Comparison of ENCODE assay signal across 8 cellular contexts in genomic region chr3:8769088-8769822, GRCh38. TPM values are rescaled to one million over a fixed set of nuclear protein-coding genes. Genes with fewer than 3 reads are reported as not detected.
DNase-seq lines count a peak whose midpoint lies in the region; ATAC-seq and TF ChIP-seq lines count a peak whose summit lies in the region.

TSS of gene OXTR (minus strand) at chr3:8769613. CDS start at chr3:8768187, 1,426 bp downstream.

- H3K27ac ChIP-seq in GM23338 (ENCODE audit: low read depth) (peak within 1 kb of the TSS; percentile 45; the same call in 1 of the 2 replicates), KMS-11 (no peak within 1 kb of the TSS)

- H3K79me2 ChIP-seq in GM23338 (replicated peaks; ENCODE audit: insufficient read depth) (no peaks in the 10 kb centered on the region), KMS-11 (ENCODE audit: insufficient read depth, low read depth) (no peaks in the 10 kb centered on the region)

- no peaks in the 10 kb centered on the region for H4K20me1 ChIP-seq in GM23338 (replicated peaks; ENCODE audit: insufficient read depth)
- no peaks in the 10 kb centered on the region for H4K20me1 ChIP-seq in KMS-11 (ENCODE audit: insufficient read depth)

- POLR2A ChIA-PET in MCF 10A (lab: Yijun Ruan, JAX): interaction anchor here (0.9 to 1.8 kb wide), 5 partner anchors 23 to 196 kb away, joined by 3 to 4 read pairs (median 3); partner anchors contain the start of gene RAD18

- 0 out of 2 replicates have a peak, but pooled peaks cover 9% of the 10 kb centered on the region for H3K9me2 ChIP-seq in GM23338 (ENCODE audit: insufficient read depth)

- no peak within 1 kb of the TSS for H3K27ac Mint-ChIP-seq in GM23338
- H3K27ac Mint-ChIP-seq in MCF 10A (ENCODE audit: low read depth, unreplicated experiment): no peak within 1 kb of the TSS

- H3K27me3 Mint-ChIP-seq in GM23338 (ENCODE audit: insufficient read depth, low read depth, poor library complexity) (peaks cover 46% of the 10 kb centered on the region), MCF 10A (ENCODE audit: insufficient read depth, unreplicated experiment) (peaks cover 14% of the 10 kb centered on the region)

- H3K4me3 ChIP-seq in GM23338 (peak within 1 kb of the TSS; percentile 62), KMS-11 (IDR thresholded peaks at IDR 0.05; ENCODE audit: insufficient read depth, low read depth, low read length) (peak within 1 kb of the TSS; percentile 67)

- no peak within 1 kb of the TSS for H3K9ac ChIP-seq in KMS-11

- H3K36me3 ChIP-seq in GM23338 (ENCODE audit: insufficient read depth): no peaks in the 10 kb centered on the region
- H3K36me3 ChIP-seq in KMS-11 (ENCODE audit: insufficient read depth): no peaks in the 10 kb centered on the region

- intact Hi-C loops in MCF 10A (cut with micrococcal nuclease): loop anchor here (1.0 kb wide), 5 partner anchors 106 to 533 kb away; no protein-coding TSS in a partner anchor

- peak; percentile 99 for TF ChIP-seq CTCF in GM12872 (IDR thresholded peaks at IDR 0.05; ENCODE audit: insufficient read depth, low read depth, low read length)
- TF ChIP-seq CTCF in GM23338 (conservative IDR thresholded peaks at IDR 0.05; ENCODE audit: low read depth in 2 of 2): peak; percentile 93 to 94
- peak; percentile 88 for TF ChIP-seq CTCF in KMS-11 (conservative IDR thresholded peaks at IDR 0.05; ENCODE audit: low read depth, low read length)
- TF ChIP-seq CTCF in MCF 10A (IDR thresholded peaks at IDR 0.05; ENCODE audit: unreplicated experiment): peak; percentile 99

- peak; percentile 92 for DNase-seq in GM23338 (ENCODE audit: low spot score)
- peak; percentile 19 for DNase-seq in T-helper 9 cell
- DNase-seq in MCF 10A (ENCODE audit: unreplicated experiment): peak; percentile 57
- peak; percentile 95 for DNase-seq in iPS-NIHi7 (ENCODE audit: extremely low spot score)
- DNase-seq in stimulated activated CD4-positive, alpha-beta T cell treated with anti-CD3 and anti-CD28 coated beads, Interleukin-12 subunit alpha, Interleukin-12 subunit beta, amount 100 ng/mL, for 24 hours (ENCODE audit: low read depth in 2 of 2): peak; percentile 24 to 42
- no peak for DNase-seq in NCI-H2081 treated with DMSO at 0.1 percent for 48 hours (lab: John Stamatoyannopoulos, UW)

- ATAC-seq in GM23338: peak; percentile 90

- H3K4me2 ChIP-seq in GM23338 (peak within 1 kb of the TSS; percentile 90), KMS-11 (peak within 1 kb of the TSS; percentile 31; the same call in 1 of the 2 replicates)

- CTCF ChIA-PET in MCF 10A (lab: Yijun Ruan, JAX): interaction anchor here (0.5 to 3.0 kb wide), 83 partner anchors 9 to 672 kb away, joined by 3 to 31 read pairs (median 4); no protein-coding TSS in a partner anchor

- peaks cover 9% of the 10 kb centered on the region; the same call in 1 of the 2 replicates for H3F3A ChIP-seq in GM23338 (replicated peaks; ENCODE audit: low read depth)

- H3K9me3 Mint-ChIP-seq in GM23338: no peaks in the 10 kb centered on the region
- H3K9me3 Mint-ChIP-seq in MCF 10A (ENCODE audit: unreplicated experiment): no peaks in the 10 kb centered on the region

- H3K27me3 ChIP-seq in GM23338 (ENCODE audit: insufficient read depth): peaks cover 37% of the 10 kb centered on the region
- H3K27me3 ChIP-seq in KMS-11 (ENCODE audit: insufficient read depth, low read depth): no peaks in the 10 kb centered on the region

- H2AFZ ChIP-seq in GM23338 (peak within 1 kb of the TSS; percentile 94), KMS-11 (ENCODE audit: low read depth) (peak within 1 kb of the TSS; percentile 60; the same call in 1 of the 2 replicates)

- H3K4me1 ChIP-seq in GM23338 (ENCODE audit: insufficient read depth) (peaks cover 21% of the 10 kb centered on the region), KMS-11 (ENCODE audit: low read depth, poor library complexity, severe bottlenecking) (no peaks in the 10 kb centered on the region)

- H3K36me3 Mint-ChIP-seq in GM23338 (ENCODE audit: low read depth): no peaks in the 10 kb centered on the region
- H3K36me3 Mint-ChIP-seq in MCF 10A (ENCODE audit: insufficient read depth, unreplicated experiment): no peaks in the 10 kb centered on the region

- no TSS peak for BruUV-seq in MCF 10A (replicated peaks; lab: Mats Ljungman, UMichigan)

- H3K4me1 Mint-ChIP-seq in GM23338: peaks cover 31% of the 10 kb centered on the region
- peaks cover 7% of the 10 kb centered on the region for H3K4me1 Mint-ChIP-seq in MCF 10A (ENCODE audit: insufficient read depth, unreplicated experiment)

- H3K4me3 Mint-ChIP-seq in GM23338 (peak within 1 kb of the TSS; percentile 69), MCF 10A (ENCODE audit: unreplicated experiment) (peak within 1 kb of the TSS; percentile 73)

TF ChIP-seq in GM23338, 12 proteins besides CTCF, POLR2A, EP300 and RAD21:
- TF ChIP-seq STAT1 (IDR thresholded peaks at IDR 0.05; ENCODE audit: unreplicated experiment) (no peak), CREB1 (CRISPR knock-in tag; IDR thresholded peaks at IDR 0.05; ENCODE audit: low read depth) (0 out of 2 replicates have a peak, but pooled peaks have one; percentile 21), REST (IDR thresholded peaks at IDR 0.05; ENCODE audit: unreplicated experiment) (no peak)

RNA-seq across cellular contexts. Expression of gene OXTR, which starts in this region (rescaled TPM):
- 7.8 and 9.3 TPM in 2 replicates for total RNA-seq in GM23338 (2014; rRNA removed; shearing (Covaris generic))
- 4.9 and 5.5 TPM in 2 replicates for polyA plus RNA-seq in GM23338 (2016; fragmentation: Nextera tagmentation; extraction: Ambion mirVana)
- 0.63 and 1.2 TPM in 2 replicates for total RNA-seq in MCF 10A (2022)
